Comparison of ENCODE assay signal across 1 cellular context in the genomic region with DNA sequence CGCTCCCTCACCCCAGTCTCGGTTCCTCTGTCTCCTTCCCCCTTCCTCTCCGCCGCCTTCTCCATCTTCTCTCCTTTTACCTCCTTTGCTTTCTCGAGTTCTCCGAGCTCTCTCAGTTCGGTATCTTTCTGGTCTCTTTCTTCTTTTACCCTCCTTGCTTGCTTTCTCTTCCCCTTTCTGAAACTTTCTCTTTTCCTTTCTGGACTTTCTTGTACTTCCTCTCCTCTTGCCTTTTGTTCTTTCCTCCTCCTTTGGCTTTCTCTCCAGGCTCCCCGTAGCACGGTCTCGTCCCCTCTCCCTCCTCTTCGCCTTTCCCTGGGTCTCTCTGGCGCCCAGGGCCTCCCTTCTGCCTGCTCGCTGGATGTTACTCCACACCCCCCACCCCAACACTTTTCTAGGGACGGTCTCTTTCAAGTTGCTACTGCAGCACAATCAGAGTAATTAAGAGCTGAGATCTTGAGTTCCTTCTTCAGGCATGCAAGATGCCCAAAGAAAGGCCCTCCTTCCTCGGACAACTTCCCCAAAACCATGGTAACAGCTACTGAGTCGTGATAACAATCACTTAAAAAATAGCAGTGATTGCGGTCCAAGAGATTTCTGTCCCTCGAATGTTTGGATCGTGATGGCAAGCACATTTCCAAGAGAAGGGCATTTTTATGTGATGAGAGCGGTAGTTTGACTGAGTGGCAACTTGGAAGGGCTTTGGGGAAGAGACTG.
TF ChIP-seq lines count a peak whose summit lies in the region.

No MANE protein-coding gene starts in this region.

TF ChIP-seq in IMR-90, 13 proteins besides CTCF, POLR2A, EP300 and RAD21:
- TF ChIP-seq MAFK (IDR thresholded peaks at IDR 0.05; ENCODE audit: low read depth, low read length) (no peak), FOS (IDR thresholded peaks at IDR 0.05; ENCODE audit: low read depth, low read length) (no peak), CEBPB (IDR thresholded peaks at IDR 0.05; ENCODE audit: low read depth, low read length) (no peak), RFX5 (IDR thresholded peaks at IDR 0.05; ENCODE audit: low read depth, low read length) (no peak)
- TF ChIP-seq, protein P1, sequence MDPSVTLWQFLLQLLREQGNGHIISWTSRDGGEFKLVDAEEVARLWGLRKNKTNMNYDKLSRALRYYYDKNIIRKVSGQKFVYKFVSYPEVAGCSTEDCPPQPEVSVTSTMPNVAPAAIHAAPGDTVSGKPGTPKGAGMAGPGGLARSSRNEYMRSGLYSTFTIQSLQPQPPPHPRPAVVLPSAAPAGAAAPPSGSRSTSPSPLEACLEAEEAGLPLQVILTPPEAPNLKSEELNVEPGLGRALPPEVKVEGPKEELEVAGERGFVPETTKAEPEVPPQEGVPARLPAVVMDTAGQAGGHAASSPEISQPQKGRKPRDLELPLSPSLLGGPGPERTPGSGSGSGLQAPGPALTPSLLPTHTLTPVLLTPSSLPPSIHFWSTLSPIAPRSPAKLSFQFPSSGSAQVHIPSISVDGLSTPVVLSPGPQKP (IDR thresholded peaks at IDR 0.05; ENCODE audit: borderline replicate concordance, low read depth, low read length), result no peak
